1 cellular context compared by ENCODE assay signal in genomic region chr16:66084306-66084705, GRCh38.
TF ChIP-seq lines count a peak whose summit lies in the region.

No MANE protein-coding gene starts in this region.

TF ChIP-seq in GM23338, 12 proteins besides CTCF, POLR2A, EP300 and RAD21 (continued from another document):
- no peak for TF ChIP-seq ZNF462 (CRISPR knock-in tag; IDR thresholded peaks at IDR 0.05)
